ENCODE assay signal across 1 cellular context in the genomic region with DNA sequence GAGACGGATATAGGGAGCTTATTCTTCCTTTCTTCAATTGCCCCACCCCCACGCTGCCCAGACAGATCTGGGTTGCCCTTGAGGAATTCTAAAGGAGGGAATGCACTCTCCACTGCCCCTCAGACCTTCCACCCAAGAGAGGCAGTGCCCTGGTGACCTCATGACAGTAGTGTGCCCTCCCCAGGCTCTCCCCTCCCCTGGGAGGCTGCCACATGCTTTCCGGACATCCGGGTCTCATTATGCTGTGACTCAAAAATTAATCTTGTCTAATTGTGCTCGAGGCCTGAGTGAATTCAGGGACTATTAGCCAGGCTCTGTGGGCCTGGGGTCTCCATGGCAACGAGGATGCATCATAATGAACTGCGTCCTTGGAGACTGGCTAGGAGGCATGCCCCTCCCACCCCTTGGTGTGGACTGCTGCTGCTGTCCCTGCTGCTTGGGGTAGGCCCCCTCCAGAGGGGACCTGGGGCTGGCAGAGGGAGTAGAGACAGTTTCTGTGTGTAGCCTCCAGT.
TF ChIP-seq lines count a peak whose summit lies in the region.

No MANE protein-coding gene starts in this region.

TF ChIP-seq in SK-N-SH, 30 proteins besides CTCF, POLR2A, EP300 and RAD21:
- TF ChIP-seq, protein P1, sequence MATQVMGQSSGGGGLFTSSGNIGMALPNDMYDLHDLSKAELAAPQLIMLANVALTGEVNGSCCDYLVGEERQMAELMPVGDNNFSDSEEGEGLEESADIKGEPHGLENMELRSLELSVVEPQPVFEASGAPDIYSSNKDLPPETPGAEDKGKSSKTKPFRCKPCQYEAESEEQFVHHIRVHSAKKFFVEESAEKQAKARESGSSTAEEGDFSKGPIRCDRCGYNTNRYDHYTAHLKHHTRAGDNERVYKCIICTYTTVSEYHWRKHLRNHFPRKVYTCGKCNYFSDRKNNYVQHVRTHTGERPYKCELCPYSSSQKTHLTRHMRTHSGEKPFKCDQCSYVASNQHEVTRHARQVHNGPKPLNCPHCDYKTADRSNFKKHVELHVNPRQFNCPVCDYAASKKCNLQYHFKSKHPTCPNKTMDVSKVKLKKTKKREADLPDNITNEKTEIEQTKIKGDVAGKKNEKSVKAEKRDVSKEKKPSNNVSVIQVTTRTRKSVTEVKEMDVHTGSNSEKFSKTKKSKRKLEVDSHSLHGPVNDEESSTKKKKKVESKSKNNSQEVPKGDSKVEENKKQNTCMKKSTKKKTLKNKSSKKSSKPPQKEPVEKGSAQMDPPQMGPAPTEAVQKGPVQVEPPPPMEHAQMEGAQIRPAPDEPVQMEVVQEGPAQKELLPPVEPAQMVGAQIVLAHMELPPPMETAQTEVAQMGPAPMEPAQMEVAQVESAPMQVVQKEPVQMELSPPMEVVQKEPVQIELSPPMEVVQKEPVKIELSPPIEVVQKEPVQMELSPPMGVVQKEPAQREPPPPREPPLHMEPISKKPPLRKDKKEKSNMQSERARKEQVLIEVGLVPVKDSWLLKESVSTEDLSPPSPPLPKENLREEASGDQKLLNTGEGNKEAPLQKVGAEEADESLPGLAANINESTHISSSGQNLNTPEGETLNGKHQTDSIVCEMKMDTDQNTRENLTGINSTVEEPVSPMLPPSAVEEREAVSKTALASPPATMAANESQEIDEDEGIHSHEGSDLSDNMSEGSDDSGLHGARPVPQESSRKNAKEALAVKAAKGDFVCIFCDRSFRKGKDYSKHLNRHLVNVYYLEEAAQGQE (IDR thresholded peaks at IDR 0.05; ENCODE audit: low read depth, low read length): no peak
- TF ChIP-seq FOXJ3 (CRISPR knock-in tag; IDR thresholded peaks at IDR 0.05): 0 out of 2 replicates have a peak, but pooled peaks have one; percentile 24
- TF ChIP-seq GATA2 (CRISPR knock-in tag; IDR thresholded peaks at IDR 0.05): no peak
- TF ChIP-seq CHD2 (IDR thresholded peaks at IDR 0.05; ENCODE audit: low read length, partially characterized antibody): no peak
- TF ChIP-seq JUND (IDR thresholded peaks at IDR 0.05): no peak
- TF ChIP-seq MXI1 (IDR thresholded peaks at IDR 0.05; ENCODE audit: low read depth, low read length): peak; percentile 86
- TF ChIP-seq RFX5 (IDR thresholded peaks at IDR 0.05; ENCODE audit: low read length): peak; percentile 62
- TF ChIP-seq YY1 (IDR thresholded peaks at IDR 0.05; ENCODE audit: low read depth): no peak
- TF ChIP-seq, protein P2, sequence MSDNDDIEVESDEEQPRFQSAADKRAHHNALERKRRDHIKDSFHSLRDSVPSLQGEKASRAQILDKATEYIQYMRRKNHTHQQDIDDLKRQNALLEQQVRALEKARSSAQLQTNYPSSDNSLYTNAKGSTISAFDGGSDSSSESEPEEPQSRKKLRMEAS (IDR thresholded peaks at IDR 0.05; ENCODE audit: low read depth): peak; percentile 63; the same call in 1 of the 2 replicates
- TF ChIP-seq EZH2phosphoT487 (IDR thresholded peaks at IDR 0.05; ENCODE audit: borderline replicate concordance, low read depth): no peak
